In genomic region chr5:123367739-123368138, GRCh38 we compare ENCODE assay signal across 8 cellular contexts. TPM values are rescaled to one million over a fixed set of nuclear protein-coding genes. Genes with fewer than 3 reads are reported as not detected.
A peak's percentile ranks its signal among the peaks of the same experiment; 100 is the strongest.
DNase-seq lines count a peak whose midpoint lies in the region; ATAC-seq, FAIRE-seq and TF ChIP-seq lines count a peak whose summit lies in the region.

No MANE protein-coding gene starts in this region.

- no peaks in the 10 kb centered on the region for H3K36me3 ChIP-seq in bronchial epithelial cell (ENCODE audit: control insufficient read depth, insufficient read depth, low read length)

- peaks cover 20% of the 10 kb centered on the region for H3K36me3 Mint-ChIP-seq in T-helper 2 cell treated with Interferon-gamma antibody and Interleukin-4, amounts not matched to agents 5 μg/mL and 100 μg/mL, for 36 hours (ENCODE audit: low read depth)

- H3K27me3 Mint-ChIP-seq in T-helper 2 cell treated with Interferon-gamma antibody and Interleukin-4, amounts not matched to agents 5 μg/mL and 100 μg/mL, for 36 hours (ENCODE audit: low read depth), result no peaks in the 10 kb centered on the region

- no peak overlapping the region for H3K4me3 ChIP-seq in bronchial epithelial cell (ENCODE audit: low read depth, low read length)

- H3K9me3 Mint-ChIP-seq in T-helper 2 cell treated with Interferon-gamma antibody and Interleukin-4, amounts not matched to agents 5 μg/mL and 100 μg/mL, for 36 hours, result no peaks in the 10 kb centered on the region

- ATAC-seq in left colon, result no peak

- intact Hi-C loops in left colon (cut with DNase I, micrococcal nuclease), result no loop called here

- no peak for TF ChIP-seq CTCF in bronchial epithelial cell (IDR thresholded peaks at IDR 0.05; ENCODE audit: insufficient read depth, low read length, severe bottlenecking)

- no peaks in the 10 kb centered on the region for H3K27me3 ChIP-seq in bronchial epithelial cell (ENCODE audit: control insufficient read depth, insufficient read depth, low read length)

- FAIRE-seq in bronchial epithelial cell (lab: Jason Lieb, UNC), result no peak

- no peak overlapping the region for H3K4me3 Mint-ChIP-seq in T-helper 2 cell treated with Interferon-gamma antibody and Interleukin-4, amounts not matched to agents 5 μg/mL and 100 μg/mL, for 36 hours

- DNase-seq in EL, result peak; percentile 8
- peak; percentile 6 for DNase-seq in M059J (ENCODE audit: low read depth)
- DNase-seq in bronchial epithelial cell (ENCODE audit: low read depth), result peak; percentile 27
- peak; percentile 19 for DNase-seq in myocyte (ENCODE audit: low read depth)
- DNase-seq in NCI-H1930 (lab: John Stamatoyannopoulos, UW), result no peak
- no peak for DNase-seq in T-helper 2 cell treated with Interferon-gamma antibody and Interleukin-4, amounts not matched to agents 5 μg/mL and 100 μg/mL, for 36 hours (ENCODE audit: low spot score)
- DNase-seq in left colon, result no peak
- DNase-seq in activated CD4-positive, CD25-positive, alpha-beta regulatory T cell (lab: John Stamatoyannopoulos, UW), result no peak

- H3K4me1 Mint-ChIP-seq in T-helper 2 cell treated with Interferon-gamma antibody and Interleukin-4, amounts not matched to agents 5 μg/mL and 100 μg/mL, for 36 hours (ENCODE audit: low read depth), result no peaks in the 10 kb centered on the region

- no peak overlapping the region for H3K27ac Mint-ChIP-seq in T-helper 2 cell treated with Interferon-gamma antibody and Interleukin-4, amounts not matched to agents 5 μg/mL and 100 μg/mL, for 36 hours

RNA-seq across cellular contexts. Expression of gene CEP120, which starts 55.5 kb away (rescaled TPM):
- total RNA-seq in M059J (2014; rRNA removed; shearing (Covaris generic)), result 14.2 and 15.3 TPM in 2 replicates
- total RNA-seq in bronchial epithelial cell, result 13.8 and 15.0 TPM in 2 replicates
- 9.1 and 12.1 TPM in 2 replicates for total RNA-seq in myocyte
- polyA plus RNA-seq in myocyte (2012), result 3.3 TPM
- total RNA-seq in left colon, result 1 to 10 TPM; 8.8 to 9.2 TPM

Comparison
In these comparisons a context has a peak if more than half of its experiments do, and no peak if none do; other contexts are left out.
1. DNase-seq: peak in EL (single experiment), M059J (single experiment), bronchial epithelial cell (single experiment) and myocyte (single experiment); none in NCI-H1930 (0 of 2), T-helper 2 cell treated with Interferon-gamma antibody and Interleukin-4, amounts not matched to agents 5 μg/mL and 100 μg/mL, for 36 hours (single experiment), left colon (0 of 2) and activated CD4-positive, CD25-positive, alpha-beta regulatory T cell (0 of 4).